Comparison of ENCODE assay signal across 1 cellular context in genomic region chr11:47348859-47349258, GRCh38.
TF ChIP-seq lines count a peak whose summit lies in the region.

No MANE protein-coding gene starts in this region.

TF ChIP-seq in H1, 55 proteins besides CTCF, POLR2A, EP300 and RAD21 (continued from another document):
- TF ChIP-seq ATF2 (IDR thresholded peaks at IDR 0.05; ENCODE audit: low read length): no peak
- TF ChIP-seq TCF12 (IDR thresholded peaks at IDR 0.05; ENCODE audit: low read depth, low read length): no peak
- TF ChIP-seq RXRA (IDR thresholded peaks at IDR 0.05; ENCODE audit: insufficient read depth, low read depth, low read length): no peak
- no peak for TF ChIP-seq GTF2F1 (IDR thresholded peaks at IDR 0.05; ENCODE audit: borderline replicate concordance, low read depth, low read length)
- no peak for TF ChIP-seq TAF1 (IDR thresholded peaks at IDR 0.05; ENCODE audit: low read depth, low read length)
